In the genomic region with DNA sequence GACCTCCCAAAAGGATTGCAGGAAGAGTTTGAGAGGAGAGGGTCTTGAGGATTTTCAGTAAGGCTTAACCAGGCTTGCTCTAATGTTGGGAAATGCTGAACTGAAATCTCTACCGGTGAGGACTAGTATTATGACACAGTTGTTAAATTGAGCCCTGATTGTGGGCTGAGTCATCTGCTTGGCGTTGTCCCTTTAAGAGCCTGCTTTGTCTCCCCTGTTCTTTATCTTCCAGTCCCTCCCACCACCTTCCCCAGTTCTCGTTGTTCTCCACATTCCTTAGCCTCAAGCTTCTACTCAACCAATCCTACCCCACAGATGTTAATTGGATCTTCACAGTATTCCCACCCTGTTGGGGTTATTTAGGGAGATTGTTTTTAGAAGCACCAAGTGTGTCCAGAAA, we compare ENCODE assay signal across 10 cellular contexts. TPM values are rescaled to one million over a fixed set of nuclear protein-coding genes. Genes with fewer than 3 reads are reported as not detected.
A peak's percentile ranks its signal among the peaks of the same experiment; 100 is the strongest.
DNase-seq lines count a peak whose midpoint lies in the region; ATAC-seq, FAIRE-seq and TF ChIP-seq lines count a peak whose summit lies in the region.
"Had no signal": no experiment of that assay in that cellular context is flagged by ENCODE, and none has a peak within 500 bp of the region (broad histone marks: within the 10 kb centered on the region; RNA-seq: fewer than 3 reads in every experiment).

No MANE protein-coding gene starts in this region.

- CTCF ChIA-PET in SK-N-SH (lab: Yijun Ruan, JAX), result interaction anchor here (0.8 kb wide), 1 partner anchor 82 kb away, joined by 3 read pairs; no protein-coding TSS in a partner anchor

- no peak for TF ChIP-seq RAD21 in SK-N-SH (IDR thresholded peaks at IDR 0.05; ENCODE audit: low read length)

- H2AFZ ChIP-seq in SK-N-SH (ENCODE audit: low read depth), result peak overlapping the region; percentile 76; the same call in 1 of the 2 replicates

- POLR2A ChIA-PET in SK-N-SH (lab: Yijun Ruan, JAX), result no interaction called here

- peak overlapping the region; percentile 18 for H3K4me2 ChIP-seq in SK-N-SH
- peak overlapping the region; percentile 62 for H3K4me2 ChIP-seq in skeletal muscle satellite cell (ENCODE audit: low read length)

- H3K79me2 ChIP-seq in SK-N-SH (ENCODE audit: insufficient read depth), result no peaks in the 10 kb centered on the region

- no peaks in the 10 kb centered on the region for H3K27me3 ChIP-seq in SK-N-SH (ENCODE audit: insufficient read depth)
- H3K27me3 ChIP-seq in heart right ventricle, result no peaks in the 10 kb centered on the region
- H3K27me3 ChIP-seq in skeletal muscle satellite cell (ENCODE audit: control insufficient read depth, insufficient read depth, low read length), result no peaks in the 10 kb centered on the region

- peaks cover 2% of the 10 kb centered on the region for H3F3A ChIP-seq in SK-N-SH (replicated peaks; ENCODE audit: insufficient read depth)

- TF ChIP-seq EP300 in SK-N-SH (IDR thresholded peaks at IDR 0.05; ENCODE audit: borderline replicate concordance in 1 of 2, low read depth in 1 of 2, low read length in 1 of 2), result no peak

- no peaks in the 10 kb centered on the region for H4K20me1 ChIP-seq in SK-N-SH (ENCODE audit: insufficient read depth)

- H3K9me3 ChIP-seq in SK-N-SH, result no peaks in the 10 kb centered on the region
- H3K9me3 ChIP-seq in heart right ventricle, result no peaks in the 10 kb centered on the region
- H3K9me3 ChIP-seq in skeletal muscle satellite cell (replicated peaks; ENCODE audit: low read length), result no peaks in the 10 kb centered on the region

- intact Hi-C loops in heart right ventricle (cut with DNase I), result loop anchor here in 5 of 10 donors (5.0 to 10.0 kb wide), 4 partner anchors 98 to 183 kb away; partner anchors contain the start of gene IL6ST (in 3 of the 5)

- H3K9me2 ChIP-seq in SK-N-SH, result no peaks in the 10 kb centered on the region

- no peak overlapping the region for H3K9ac ChIP-seq in SK-N-SH
- no peak overlapping the region for H3K9ac ChIP-seq in skeletal muscle satellite cell (ENCODE audit: low read depth, low read length)

- WGBS in SK-N-SH (ENCODE audit: low lambda C conversion rate), result 10% methylated on average over 2 of the region's 3 CpGs
- 13% methylated on average over 3 of the region's 3 CpGs for WGBS in heart right ventricle, 2 donors

- H3K4me1 ChIP-seq in SK-N-SH (ENCODE audit: control insufficient read depth in 1 of 2, insufficient read depth in 2 of 2, low read depth in 1 of 2, low read length in 1 of 2) (0 out of 4 replicates have a peak, but pooled peaks cover 0 to 8% of the 10 kb centered on the region in 2 experiments), heart right ventricle (peaks cover 0 to 68% (median 41%) of the 10 kb centered on the region in 9 donors), skeletal muscle satellite cell (ENCODE audit: control insufficient read depth, insufficient read depth, low read length) (peaks cover 35% of the 10 kb centered on the region)

- DNase-seq in H54 (ENCODE audit: insufficient read length, low spot score) (peak; percentile 26), SK-N-SH (no peak), heart right ventricle (peak in 1 of 2 donors; percentile 46), NCI-H446 (lab: John Stamatoyannopoulos, UW) (no peak), NCI-H187 (lab: John Stamatoyannopoulos, UW) (no peak)
- DNase-seq: amniotic stem cell, substantia nigra had no signal

- H3K4me3 ChIP-seq in SK-N-SH (ENCODE audit: low read depth in 2 of 2, low read length in 1 of 2) (no peak overlapping the region), heart right ventricle (no peak overlapping the region), skeletal muscle satellite cell (ENCODE audit: low read length) (no peak overlapping the region)

- peak; percentile 65 to 86 (median 76) for ATAC-seq in heart right ventricle
- no peak for ATAC-seq in HG02938 (IDR thresholded peaks at IDR 0.05; ENCODE audit: unreplicated experiment)
- no peak for ATAC-seq in HG03571 (IDR thresholded peaks at IDR 0.05; ENCODE audit: unreplicated experiment)

- H3K27ac ChIP-seq in SK-N-SH (ENCODE audit: low read depth in 2 of 2, low read length in 1 of 2), result no peak overlapping the region
- peak overlapping the region in 8 of 10 donors; percentile 0 to 62 (median 25) for H3K27ac ChIP-seq in heart right ventricle

- FAIRE-seq in H54 (lab: Jason Lieb, UNC), result peak; percentile 6

- TF ChIP-seq POLR2A in H54 (IDR thresholded peaks at IDR 0.05; ENCODE audit: low read depth, low read length), result no peak

- no peak for TF ChIP-seq CTCF in SK-N-SH (IDR thresholded peaks at IDR 0.05)
- TF ChIP-seq CTCF in heart right ventricle (IDR thresholded peaks at IDR 0.05), result no peak

- H3K36me3 ChIP-seq in SK-N-SH (replicated peaks in 1 of 2; ENCODE audit: control insufficient read depth in 1 of 2, insufficient read depth in 2 of 2, low read length in 1 of 2), result no peaks in the 10 kb centered on the region
- H3K36me3 ChIP-seq in heart right ventricle, result no peaks in the 10 kb centered on the region
- no peaks in the 10 kb centered on the region for H3K36me3 ChIP-seq in skeletal muscle satellite cell (ENCODE audit: insufficient read depth, low read length)

TF ChIP-seq in SK-N-SH, 30 proteins besides CTCF, POLR2A, EP300 and RAD21:
- TF ChIP-seq NRF1 (IDR thresholded peaks at IDR 0.05; ENCODE audit: low read depth, low read length), result no peak
- no peak for TF ChIP-seq FOXM1 (IDR thresholded peaks at IDR 0.05; ENCODE audit: low read depth)
- no peak for TF ChIP-seq YY1 (IDR thresholded peaks at IDR 0.05; ENCODE audit: low read depth)
- peak; percentile 33; the same call in 1 of the 2 replicates for TF ChIP-seq TCF12 (IDR thresholded peaks at IDR 0.05)
- TF ChIP-seq JUND (IDR thresholded peaks at IDR 0.05), result peak; percentile 51; the same call in 1 of the 2 replicates
- TF ChIP-seq, protein P1, sequence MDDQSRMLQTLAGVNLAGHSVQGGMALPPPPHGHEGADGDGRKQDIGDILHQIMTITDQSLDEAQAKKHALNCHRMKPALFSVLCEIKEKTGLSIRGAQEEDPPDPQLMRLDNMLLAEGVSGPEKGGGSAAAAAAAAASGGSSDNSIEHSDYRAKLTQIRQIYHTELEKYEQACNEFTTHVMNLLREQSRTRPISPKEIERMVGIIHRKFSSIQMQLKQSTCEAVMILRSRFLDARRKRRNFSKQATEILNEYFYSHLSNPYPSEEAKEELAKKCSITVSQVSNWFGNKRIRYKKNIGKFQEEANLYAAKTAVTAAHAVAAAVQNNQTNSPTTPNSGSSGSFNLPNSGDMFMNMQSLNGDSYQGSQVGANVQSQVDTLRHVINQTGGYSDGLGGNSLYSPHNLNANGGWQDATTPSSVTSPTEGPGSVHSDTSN (IDR thresholded peaks at IDR 0.05), result 0 out of 2 replicates have a peak, but pooled peaks have one; percentile 26
- TF ChIP-seq FOSL2 (IDR thresholded peaks at IDR 0.05; ENCODE audit: borderline replicate concordance, low read depth), result peak; percentile 63; the same call in 1 of the 2 replicates
- TF ChIP-seq GATA2 (CRISPR knock-in tag; IDR thresholded peaks at IDR 0.05), result no peak
- TF ChIP-seq EZH2phosphoT487 (IDR thresholded peaks at IDR 0.05; ENCODE audit: borderline replicate concordance, low read depth), result no peak

RNA-seq across cellular contexts. Expression of gene ANKRD55, which starts 57.7 kb away (rescaled TPM):
- polyA plus RNA-seq in SK-N-SH (2012; rRNA removed) (not detected in 2 replicates), heart right ventricle (under 1 TPM in 1 of 2 donors, not detected in 1; 0.01 TPM)
- polyA plus RNA-seq in SK-N-SH (2012; cell fraction: cytosol; rRNA removed), result 0.01 and 0.03 TPM in 2 replicates
- not detected in 2 replicates for polyA plus RNA-seq in SK-N-SH (2012; cell fraction: nucleus; rRNA removed)
- total RNA-seq in heart right ventricle, result under 1 TPM in 1 of 10 donors, not detected in 9; 0.72 TPM
- total RNA-seq in skeletal muscle satellite cell (2012; rRNA removed), result not detected in 2 replicates

Comparison
In these comparisons a context has a peak if more than half of its experiments do, and no peak if none do; other contexts are left out.
1. H3K27ac ChIP-seq: peak in heart right ventricle (8 of 10); none in SK-N-SH (0 of 2).
2. ATAC-seq: peak in heart right ventricle (8 of 8); none in HG02938 (single experiment) and HG03571 (single experiment).